In genomic region chr10:76971565-76972170, GRCh38 we compare ENCODE assay signal across 2 cellular contexts.
TF ChIP-seq lines count a peak whose summit lies in the region.

No MANE protein-coding gene starts in this region.

TF ChIP-seq in HEK293, 187 proteins besides CTCF, POLR2A, EP300 and RAD21 (continued from another document):
- TF ChIP-seq TCF7L2 (IDR thresholded peaks at IDR 0.05; ENCODE audit: borderline replicate concordance, low read depth, low read length) = peak; percentile 82; the same call in 1 of the 2 replicates
TF ChIP-seq in HEK293: peak in this region for 2.

TF ChIP-seq in SK-N-SH, 30 proteins besides CTCF, POLR2A, EP300 and RAD21 (continued from another document):
- TF ChIP-seq YY1 (IDR thresholded peaks at IDR 0.05; ENCODE audit: low read depth) (no peak), TAF1 (IDR thresholded peaks at IDR 0.05; ENCODE audit: borderline replicate concordance, low read depth, low read length) (no peak), NRF1 (IDR thresholded peaks at IDR 0.05; ENCODE audit: low read depth, low read length) (no peak), SIN3A (IDR thresholded peaks at IDR 0.05; ENCODE audit: borderline replicate concordance, low read depth, low read length) (no peak), RXRA (IDR thresholded peaks at IDR 0.05; ENCODE audit: borderline replicate concordance, low read depth) (no peak), MXI1 (IDR thresholded peaks at IDR 0.05; ENCODE audit: low read depth, low read length) (peak; percentile 48; the same call in 1 of the 2 replicates), TCF12 (IDR thresholded peaks at IDR 0.05) (peak; percentile 61; the same call in 1 of the 2 replicates), CHD2 (IDR thresholded peaks at IDR 0.05; ENCODE audit: low read length, partially characterized antibody) (peak; percentile 90), FOSL2 (IDR thresholded peaks at IDR 0.05; ENCODE audit: borderline replicate concordance, low read depth) (no peak), MEF2A (IDR thresholded peaks at IDR 0.05; ENCODE audit: borderline replicate concordance, low read depth) (no peak), REST (IDR thresholded peaks at IDR 0.05; ENCODE audit: low read depth, low read length) (no peak), GABPA (IDR thresholded peaks at IDR 0.05; ENCODE audit: low read depth) (no peak), TEAD4 (IDR thresholded peaks at IDR 0.05; ENCODE audit: borderline replicate concordance, insufficient read depth) (peak; percentile 58; the same call in 1 of the 2 replicates), ELF1 (IDR thresholded peaks at IDR 0.05) (no peak), NFIC (IDR thresholded peaks at IDR 0.05; ENCODE audit: borderline replicate concordance) (no peak), IRF3 (IDR thresholded peaks at IDR 0.05; ENCODE audit: low read depth, low read length) (no peak), POLR2AphosphoS5 (IDR thresholded peaks at IDR 0.05; ENCODE audit: low read depth, low read length) (peak; percentile 46), PBX3 (IDR thresholded peaks at IDR 0.05) (0 out of 2 replicates have a peak, but pooled peaks have one; percentile 13), RFX5 (IDR thresholded peaks at IDR 0.05; ENCODE audit: low read length) (no peak), GATA2 (CRISPR knock-in tag; IDR thresholded peaks at IDR 0.05) (peak; percentile 100), JUND (IDR thresholded peaks at IDR 0.05) (no peak), SMC3 (IDR thresholded peaks at IDR 0.05; ENCODE audit: low read depth, low read length) (no peak), FOXJ3 (CRISPR knock-in tag; IDR thresholded peaks at IDR 0.05) (peak; percentile 99), RCOR1 (IDR thresholded peaks at IDR 0.05; ENCODE audit: low read length) (peak; percentile 95), USF2 (IDR thresholded peaks at IDR 0.05; ENCODE audit: borderline replicate concordance, low read depth, low read length) (no peak)
- TF ChIP-seq, protein P1, sequence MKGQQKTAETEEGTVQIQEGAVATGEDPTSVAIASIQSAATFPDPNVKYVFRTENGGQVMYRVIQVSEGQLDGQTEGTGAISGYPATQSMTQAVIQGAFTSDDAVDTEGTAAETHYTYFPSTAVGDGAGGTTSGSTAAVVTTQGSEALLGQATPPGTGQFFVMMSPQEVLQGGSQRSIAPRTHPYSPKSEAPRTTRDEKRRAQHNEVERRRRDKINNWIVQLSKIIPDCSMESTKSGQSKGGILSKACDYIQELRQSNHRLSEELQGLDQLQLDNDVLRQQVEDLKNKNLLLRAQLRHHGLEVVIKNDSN (IDR thresholded peaks at IDR 0.05; ENCODE audit: borderline replicate concordance, low read depth) = no peak
- TF ChIP-seq, protein P2, sequence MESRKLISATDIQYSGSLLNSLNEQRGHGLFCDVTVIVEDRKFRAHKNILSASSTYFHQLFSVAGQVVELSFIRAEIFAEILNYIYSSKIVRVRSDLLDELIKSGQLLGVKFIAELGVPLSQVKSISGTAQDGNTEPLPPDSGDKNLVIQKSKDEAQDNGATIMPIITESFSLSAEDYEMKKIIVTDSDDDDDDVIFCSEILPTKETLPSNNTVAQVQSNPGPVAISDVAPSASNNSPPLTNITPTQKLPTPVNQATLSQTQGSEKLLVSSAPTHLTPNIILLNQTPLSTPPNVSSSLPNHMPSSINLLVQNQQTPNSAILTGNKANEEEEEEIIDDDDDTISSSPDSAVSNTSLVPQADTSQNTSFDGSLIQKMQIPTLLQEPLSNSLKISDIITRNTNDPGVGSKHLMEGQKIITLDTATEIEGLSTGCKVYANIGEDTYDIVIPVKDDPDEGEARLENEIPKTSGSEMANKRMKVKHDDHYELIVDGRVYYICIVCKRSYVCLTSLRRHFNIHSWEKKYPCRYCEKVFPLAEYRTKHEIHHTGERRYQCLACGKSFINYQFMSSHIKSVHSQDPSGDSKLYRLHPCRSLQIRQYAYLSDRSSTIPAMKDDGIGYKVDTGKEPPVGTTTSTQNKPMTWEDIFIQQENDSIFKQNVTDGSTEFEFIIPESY (IDR thresholded peaks at IDR 0.05; ENCODE audit: borderline replicate concordance, low read depth) = no peak
- TF ChIP-seq, protein P3, sequence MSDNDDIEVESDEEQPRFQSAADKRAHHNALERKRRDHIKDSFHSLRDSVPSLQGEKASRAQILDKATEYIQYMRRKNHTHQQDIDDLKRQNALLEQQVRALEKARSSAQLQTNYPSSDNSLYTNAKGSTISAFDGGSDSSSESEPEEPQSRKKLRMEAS (IDR thresholded peaks at IDR 0.05; ENCODE audit: low read depth) = no peak
